9 cellular contexts compared by ENCODE assay signal in the genomic region with DNA sequence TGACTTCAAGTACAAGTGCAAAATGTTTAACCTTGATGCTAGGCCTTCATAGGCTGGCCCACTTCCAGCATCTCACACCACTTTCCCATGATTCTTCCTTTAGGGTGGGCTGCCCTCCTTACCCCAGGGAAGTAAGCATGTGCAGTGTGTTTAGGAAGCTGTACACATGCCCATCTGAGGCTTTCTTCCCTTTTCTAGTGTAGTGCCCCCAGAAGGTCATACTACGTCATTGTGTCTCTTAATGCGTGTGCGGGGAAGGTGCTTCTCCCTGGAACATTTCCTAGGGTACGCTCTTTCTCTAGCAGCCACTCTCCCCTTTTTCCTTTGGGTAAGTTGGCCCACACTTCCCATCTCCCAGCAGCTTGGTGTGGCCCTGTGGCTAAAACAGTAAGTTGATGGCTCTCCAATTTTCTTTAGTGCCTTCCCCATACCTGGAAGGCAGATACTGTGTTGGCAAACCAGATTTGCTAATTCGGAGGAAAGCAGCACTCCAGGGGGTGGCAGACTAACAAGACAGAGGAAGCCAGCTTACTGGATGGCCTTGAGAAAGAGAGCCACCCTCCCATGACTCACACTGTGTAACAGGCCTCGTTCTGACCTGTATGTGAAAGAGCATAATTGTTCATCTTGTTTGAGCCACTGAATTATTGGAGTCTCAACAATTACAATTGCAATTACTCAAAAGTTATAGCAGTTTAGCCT. TPM values are rescaled to one million over a fixed set of nuclear protein-coding genes. Genes with fewer than 3 reads are reported as not detected.
A peak's percentile ranks its signal among the peaks of the same experiment; 100 is the strongest.
DNase-seq lines count a peak whose midpoint lies in the region; ATAC-seq and TF ChIP-seq lines count a peak whose summit lies in the region.
"Had no signal": no experiment of that assay in that cellular context is flagged by ENCODE, and none has a peak within 500 bp of the region (broad histone marks: within the 10 kb centered on the region; RNA-seq: fewer than 3 reads in every experiment).

No MANE protein-coding gene starts in this region.

- H3K9me3 ChIP-seq in naive thymus-derived CD4-positive, alpha-beta T cell (ENCODE audit: control insufficient read depth in 2 of 3, low read length in 3 of 3), result no peaks in the 10 kb centered on the region
- H3K9me3 ChIP-seq: SJCRH30 had no signal

- CTCF ChIA-PET in MCF 10A (lab: Yijun Ruan, JAX), result interaction anchor here (0.5 to 5.8 kb wide), 7 partner anchors 11 to 689 kb away, joined by 3 to 32 read pairs (median 4); no protein-coding TSS in a partner anchor
- CTCF ChIA-PET in naive thymus-derived CD4-positive, alpha-beta T cell (lab: Charles Lee), result interaction anchor here (0.6 to 1.1 kb wide), 2 partner anchors 22 to 99 kb away, joined by 3 read pairs; no protein-coding TSS in a partner anchor

- H3K27ac Mint-ChIP-seq in MCF 10A (ENCODE audit: low read depth, unreplicated experiment), result peak overlapping the region; percentile 68
- H3K27ac Mint-ChIP-seq in naive thymus-derived CD4-positive, alpha-beta T cell, result no peak overlapping the region

- BruUV-seq in MCF 10A (replicated peaks; lab: Mats Ljungman, UMichigan), result no TSS peak

- H3K4me1 ChIP-seq in naive thymus-derived CD4-positive, alpha-beta T cell (ENCODE audit: control insufficient read depth in 2 of 2, insufficient read depth in 2 of 2, low read length in 2 of 2), result no peaks in the 10 kb centered on the region
- H3K4me1 ChIP-seq: SJCRH30 had no signal

- TF ChIP-seq POLR2A in NB4 (IDR thresholded peaks at IDR 0.05; ENCODE audit: extremely low read depth, insufficient read length), result no peak

- in situ Hi-C loops in GM13976 (cut with MboI; ENCODE audit: low sequenced_read_pairs, unreplicated experiment), result no loop called here

- H3K36me3 Mint-ChIP-seq in MCF 10A (ENCODE audit: insufficient read depth, unreplicated experiment), result no peaks in the 10 kb centered on the region
- H3K36me3 Mint-ChIP-seq in naive thymus-derived CD4-positive, alpha-beta T cell, result no peaks in the 10 kb centered on the region

- peaks cover 14% of the 10 kb centered on the region for H3K4me1 Mint-ChIP-seq in MCF 10A (ENCODE audit: insufficient read depth, unreplicated experiment)
- peaks cover 0 to 2% (median 0%) of the 10 kb centered on the region in 7 donors for H3K4me1 Mint-ChIP-seq in naive thymus-derived CD4-positive, alpha-beta T cell

- H3K36me3 ChIP-seq in naive thymus-derived CD4-positive, alpha-beta T cell (ENCODE audit: control insufficient read depth in 2 of 3, insufficient read depth in 3 of 3, low read length in 3 of 3), result no peaks in the 10 kb centered on the region
- H3K36me3 ChIP-seq: SJCRH30 had no signal

- POLR2A ChIA-PET in MCF 10A (lab: Yijun Ruan, JAX), result interaction anchor here (0.6 to 3.1 kb wide), 7 partner anchors 9 to 1091 kb away, joined by 3 to 13 read pairs (median 3); partner anchors contain the start of gene EIF2AK2
- POLR2A ChIA-PET in naive thymus-derived CD4-positive, alpha-beta T cell (lab: Charles Lee), result interaction anchor here (1.0 kb wide), 1 partner anchor 42 kb away, joined by 3 read pairs; the partner anchor contains the start of genes CEBPZ and NDUFAF7

- peak; percentile 80 for ATAC-seq in naive thymus-derived CD4-positive, alpha-beta T cell
- no peak for ATAC-seq in GM19035 (IDR thresholded peaks at IDR 0.05; ENCODE audit: unreplicated experiment)

- no peaks in the 10 kb centered on the region for H3K27me3 ChIP-seq in naive thymus-derived CD4-positive, alpha-beta T cell (ENCODE audit: control insufficient read depth in 2 of 2, insufficient read depth in 2 of 2, low read length in 2 of 2)
- H3K27me3 ChIP-seq: SJCRH30 had no signal

- H3K27me3 Mint-ChIP-seq in MCF 10A (ENCODE audit: insufficient read depth, unreplicated experiment), result no peaks in the 10 kb centered on the region
- peaks cover 0 to 25% (median 5%) of the 10 kb centered on the region in 5 donors for H3K27me3 Mint-ChIP-seq in naive thymus-derived CD4-positive, alpha-beta T cell

- no peaks in the 10 kb centered on the region for H3K9me3 Mint-ChIP-seq in MCF 10A (ENCODE audit: unreplicated experiment)
- no peaks in the 10 kb centered on the region for H3K9me3 Mint-ChIP-seq in naive thymus-derived CD4-positive, alpha-beta T cell

- TF ChIP-seq CTCF in NB4 (IDR thresholded peaks at IDR 0.05; ENCODE audit: low read depth, low read length) (peak; percentile 10), MCF 10A (IDR thresholded peaks at IDR 0.05; ENCODE audit: unreplicated experiment) (no peak), GM13976 (IDR thresholded peaks at IDR 0.05; ENCODE audit: borderline replicate concordance, control extremely low read depth, extremely low read depth, insufficient read depth, missing control alignments) (no peak)

- intact Hi-C loops in MCF 10A (cut with micrococcal nuclease), result no loop called here
- intact Hi-C loops in naive thymus-derived CD4-positive, alpha-beta T cell (cut with micrococcal nuclease), result no loop called here

- peak overlapping the region; percentile 41 for H3K4me3 ChIP-seq in NB4 (ENCODE audit: low read depth, low read length)
- H3K4me3 ChIP-seq in naive thymus-derived CD4-positive, alpha-beta T cell (ENCODE audit: low read length), result no peak overlapping the region
- H3K4me3 ChIP-seq: SJCRH30 had no signal

- H3K4me3 Mint-ChIP-seq in MCF 10A (ENCODE audit: unreplicated experiment), result no peak overlapping the region
- no peak overlapping the region for H3K4me3 Mint-ChIP-seq in naive thymus-derived CD4-positive, alpha-beta T cell

- H3K27ac ChIP-seq in naive thymus-derived CD4-positive, alpha-beta T cell (ENCODE audit: low read depth, low read length), result no peak overlapping the region
- H3K27ac ChIP-seq: SJCRH30 had no signal

- DNase-seq in ELF-1 (ENCODE audit: low read depth, low spot score) (peak; percentile 81), NB4 (ENCODE audit: low read depth) (peak; percentile 98), MCF 10A (ENCODE audit: unreplicated experiment) (peak; percentile 95), GM13976 (ENCODE audit: low spot score) (no peak), NCI-H748 treated with DMSO at 0.1 percent for 48 hours (lab: John Stamatoyannopoulos, UW) (no peak)
- DNase-seq in naive thymus-derived CD4-positive, alpha-beta T cell, result no peak
- no peak for DNase-seq in activated CD8-positive, alpha-beta memory T cell treated with anti-CD3 and anti-CD28 coated beads, Interleukin-2, amount 50 U/mL, for 4 hours

RNA-seq across cellular contexts. Expression of gene SULT6B1, which starts 1.1 kb away (rescaled TPM):
- not detected in 2 replicates for total RNA-seq in MCF 10A (2022)
- not detected for total RNA-seq in naive thymus-derived CD4-positive, alpha-beta T cell
- not detected for polyA plus RNA-seq in naive thymus-derived CD4-positive, alpha-beta T cell
- total RNA-seq: SJCRH30 had no signal

RNA-seq across cellular contexts. Expression of gene CEBPZOS, which starts 6.7 kb away (rescaled TPM):
- 38.5 and 64.5 TPM in 2 replicates for total RNA-seq in MCF 10A (2022)
- total RNA-seq in naive thymus-derived CD4-positive, alpha-beta T cell, result 10 to 100 TPM; 26.9 to 40.7 (median 40.4) TPM
- 10 to 100 TPM; 47.4 to 58.8 TPM for polyA plus RNA-seq in naive thymus-derived CD4-positive, alpha-beta T cell

RNA-seq across cellular contexts. Expression of gene EIF2AK2, which starts 32.8 kb away (rescaled TPM):
- 29.6 and 39.3 TPM in 2 replicates for total RNA-seq in MCF 10A (2022)
- 10 to 100 TPM; 21.2 to 91.9 (median 24.2) TPM for total RNA-seq in naive thymus-derived CD4-positive, alpha-beta T cell
- 10 to 100 TPM; 20.4 to 23.5 TPM for polyA plus RNA-seq in naive thymus-derived CD4-positive, alpha-beta T cell

RNA-seq across cellular contexts. Expression of gene CEBPZ, which starts 41.8 kb away (rescaled TPM):
- 46.6 and 61.7 TPM in 2 replicates for total RNA-seq in MCF 10A (2022)
- total RNA-seq in naive thymus-derived CD4-positive, alpha-beta T cell, result 10 to 100 TPM; 40.4 to 67.6 (median 56.4) TPM
- polyA plus RNA-seq in naive thymus-derived CD4-positive, alpha-beta T cell, result 10 to 100 TPM; 27.1 to 32.5 TPM

RNA-seq across cellular contexts. Expression of gene NDUFAF7, which starts 41.9 kb away (rescaled TPM):
- 16.1 and 18.3 TPM in 2 replicates for total RNA-seq in MCF 10A (2022)
- total RNA-seq in naive thymus-derived CD4-positive, alpha-beta T cell, result 10 to 100 TPM; 21.6 to 38.2 (median 28.5) TPM
- polyA plus RNA-seq in naive thymus-derived CD4-positive, alpha-beta T cell, result 10 to 100 TPM in 1 of 2 donors, 1 to 10 TPM in 1; 9.5 to 11.7 TPM

Comparison
In these comparisons a context has a peak if more than half of its experiments do, and no peak if none do; other contexts are left out.
1. DNase-seq: peak in ELF-1 (single experiment), NB4 (single experiment) and MCF 10A (single experiment); none in naive thymus-derived CD4-positive, alpha-beta T cell (0 of 9), GM13976 (single experiment), NCI-H748 treated with DMSO at 0.1 percent for 48 hours (single experiment) and activated CD8-positive, alpha-beta memory T cell treated with anti-CD3 and anti-CD28 coated beads, Interleukin-2, amount 50 U/mL, for 4 hours (single experiment).